ENCODE assay signal across 9 cellular contexts in the genomic region with DNA sequence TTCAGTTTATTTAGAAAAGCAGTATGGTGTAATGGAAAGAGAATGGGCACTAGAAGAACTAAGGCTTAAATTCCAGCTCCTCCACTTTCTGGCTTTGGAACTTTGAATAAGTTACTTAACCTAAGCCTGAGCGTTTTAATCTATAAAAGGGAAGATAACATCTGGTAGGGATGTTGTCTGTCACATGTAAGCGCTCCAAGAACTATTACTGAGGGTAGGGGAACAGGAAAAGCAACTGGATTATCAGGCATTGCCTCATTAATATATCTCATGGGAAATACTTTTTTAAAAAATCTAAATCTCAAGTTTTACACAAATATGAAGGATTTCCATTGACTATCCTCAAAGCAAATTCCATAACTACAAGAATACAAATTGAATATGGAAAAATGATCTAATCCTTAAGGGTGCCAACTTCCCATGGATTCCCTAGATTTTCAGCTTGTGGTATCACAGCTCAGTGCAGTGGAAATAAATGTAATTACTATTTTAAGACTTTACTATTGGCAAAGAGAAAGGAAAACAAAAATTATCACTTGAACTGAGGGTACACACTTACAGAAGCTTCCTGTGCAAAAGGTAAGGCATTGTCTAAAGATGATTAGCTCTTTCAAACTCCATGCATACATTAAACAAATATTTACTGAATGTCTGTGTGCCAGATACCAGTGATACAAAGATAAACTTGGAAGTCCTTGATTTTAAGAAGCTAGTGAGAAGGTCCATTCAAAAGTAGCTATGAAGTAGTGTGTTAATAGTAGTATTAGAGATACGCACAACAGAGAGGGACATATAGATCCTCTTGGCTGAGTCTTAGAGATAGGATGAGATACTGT. TPM values are rescaled to one million over a fixed set of nuclear protein-coding genes. Genes with fewer than 3 reads are reported as not detected.
DNase-seq lines count a peak whose midpoint lies in the region; ATAC-seq and TF ChIP-seq lines count a peak whose summit lies in the region.
"Had no signal": no experiment of that assay in that cellular context is flagged by ENCODE, and none has a peak within 500 bp of the region (broad histone marks: within the 10 kb centered on the region; RNA-seq: fewer than 3 reads in every experiment).

No MANE protein-coding gene starts in this region.

- H3K36me3 Mint-ChIP-seq in endodermal cell (ENCODE audit: low read depth) (peaks cover 47% of the 10 kb centered on the region), type B pancreatic cell (peaks cover 17% of the 10 kb centered on the region)

- peaks cover 50% of the 10 kb centered on the region for H3K36me3 ChIP-seq in endodermal cell (ENCODE audit: control insufficient read depth, insufficient read depth, low read length)

- H3K27me3 ChIP-seq in endodermal cell (ENCODE audit: control insufficient read depth, insufficient read depth, low read length, poor library complexity, severe bottlenecking), result no peaks in the 10 kb centered on the region
- H3K27me3 ChIP-seq: foreskin keratinocyte had no signal

- ATAC-seq in GM21447 (IDR thresholded peaks at IDR 0.05; ENCODE audit: unreplicated experiment), result no peak
- ATAC-seq in HG03378 (IDR thresholded peaks at IDR 0.05; ENCODE audit: unreplicated experiment), result no peak
- no peak for ATAC-seq in HG02763 (IDR thresholded peaks at IDR 0.05; ENCODE audit: unreplicated experiment)
- ATAC-seq: foreskin keratinocyte had no signal

- peak overlapping the region; percentile 50 for H3K27ac Mint-ChIP-seq in endodermal cell
- H3K27ac Mint-ChIP-seq in type B pancreatic cell, result peak overlapping the region; percentile 33
- H3K27ac Mint-ChIP-seq: activated naive CD4-positive, alpha-beta T cell treated with anti-CD3 and anti-CD28 coated beads, Interleukin-2, amount 10 ng/mL, durations not matched to agents 7 days and 5 days had no signal

- no peak overlapping the region for H3K27ac ChIP-seq in endodermal cell (ENCODE audit: low read depth, low read length)
- H3K27ac ChIP-seq: foreskin keratinocyte had no signal

- peaks cover 15% of the 10 kb centered on the region for H3K4me1 ChIP-seq in endodermal cell (ENCODE audit: control insufficient read depth, insufficient read depth, low read length)
- H3K4me1 ChIP-seq: foreskin keratinocyte had no signal

- H3K4me3 ChIP-seq in endodermal cell (ENCODE audit: low read length), result peak overlapping the region; percentile 21

- DNase-seq in NCI-H82 treated with DMSO at 0.1 percent for 48 hours (lab: John Stamatoyannopoulos, UW; ENCODE audit: unreplicated experiment) (peak; percentile 90), endodermal cell (no peak), lung microvascular endothelial cell (ENCODE audit: low read depth in 2 of 2) (peak; percentile 33 to 46), type B pancreatic cell (ENCODE audit: extremely low spot score, unreplicated experiment) (no peak)
- DNase-seq: activated naive CD4-positive, alpha-beta T cell treated with anti-CD3 and anti-CD28 coated beads, Interleukin-2, amount 10 ng/mL, durations not matched to agents 7 days and 5 days had no signal

- TF ChIP-seq CTCF in endodermal cell (conservative IDR thresholded peaks at IDR 0.05) (no peak), type B pancreatic cell (conservative IDR thresholded peaks at IDR 0.05) (no peak)

- WGBS in endodermal cell (ENCODE audit: insufficient coverage in 1 of 2, insufficient read length in 1 of 2), 2 experiments, result 80% methylated on average over 3 of the region's 3 CpGs; no CpG with 5 or more reads in 1 of the 2 experiments

- H3K9me3 Mint-ChIP-seq in endodermal cell (no peaks in the 10 kb centered on the region), type B pancreatic cell (no peaks in the 10 kb centered on the region)
- H3K9me3 Mint-ChIP-seq: activated naive CD4-positive, alpha-beta T cell treated with anti-CD3 and anti-CD28 coated beads, Interleukin-2, amount 10 ng/mL, durations not matched to agents 7 days and 5 days had no signal

- H3K4me3 Mint-ChIP-seq in endodermal cell (no peak overlapping the region), type B pancreatic cell (peak overlapping the region; percentile 9)
- H3K4me3 Mint-ChIP-seq: activated naive CD4-positive, alpha-beta T cell treated with anti-CD3 and anti-CD28 coated beads, Interleukin-2, amount 10 ng/mL, durations not matched to agents 7 days and 5 days had no signal

- peaks cover 8% of the 10 kb centered on the region for H3K9me3 ChIP-seq in endodermal cell (ENCODE audit: control insufficient read depth, low read length)

- H3K27me3 Mint-ChIP-seq in endodermal cell (ENCODE audit: insufficient read depth) (no peaks in the 10 kb centered on the region), type B pancreatic cell (no peaks in the 10 kb centered on the region)
- H3K27me3 Mint-ChIP-seq: activated naive CD4-positive, alpha-beta T cell treated with anti-CD3 and anti-CD28 coated beads, Interleukin-2, amount 10 ng/mL, durations not matched to agents 7 days and 5 days had no signal

- no peak overlapping the region for H3K9ac ChIP-seq in endodermal cell (ENCODE audit: extremely low read depth, low read length, poor library complexity, severe bottlenecking)

- H3K4me1 Mint-ChIP-seq in endodermal cell (peaks cover 45% of the 10 kb centered on the region), type B pancreatic cell (ENCODE audit: unreplicated experiment) (peaks cover 26% of the 10 kb centered on the region)
- H3K4me1 Mint-ChIP-seq: activated naive CD4-positive, alpha-beta T cell treated with anti-CD3 and anti-CD28 coated beads, Interleukin-2, amount 10 ng/mL, durations not matched to agents 7 days and 5 days had no signal

RNA-seq across cellular contexts. Expression of a gene that starts 38.4 kb away (rescaled TPM):
- 100 to 1,000 TPM; 122 to 148 TPM for total RNA-seq in endodermal cell
- polyA plus RNA-seq in endodermal cell (2013, experiment 1 of 2), result 61.6 TPM
- 58.6 TPM for polyA plus RNA-seq in endodermal cell (2013, experiment 2 of 2)
- total RNA-seq in lung microvascular endothelial cell, result 40.3 and 54.4 TPM in 2 replicates
- total RNA-seq in type B pancreatic cell (ENCODE audit: low replicate concordance), result 96.5 and 122 TPM in 2 replicates

Comparison
In these comparisons a context has a peak if more than half of its experiments do, and no peak if none do; other contexts are left out.
1. DNase-seq: peak in NCI-H82 treated with DMSO at 0.1 percent for 48 hours (single experiment) and lung microvascular endothelial cell (2 of 2); none in endodermal cell (single experiment) and type B pancreatic cell (single experiment).